In the genomic region with DNA sequence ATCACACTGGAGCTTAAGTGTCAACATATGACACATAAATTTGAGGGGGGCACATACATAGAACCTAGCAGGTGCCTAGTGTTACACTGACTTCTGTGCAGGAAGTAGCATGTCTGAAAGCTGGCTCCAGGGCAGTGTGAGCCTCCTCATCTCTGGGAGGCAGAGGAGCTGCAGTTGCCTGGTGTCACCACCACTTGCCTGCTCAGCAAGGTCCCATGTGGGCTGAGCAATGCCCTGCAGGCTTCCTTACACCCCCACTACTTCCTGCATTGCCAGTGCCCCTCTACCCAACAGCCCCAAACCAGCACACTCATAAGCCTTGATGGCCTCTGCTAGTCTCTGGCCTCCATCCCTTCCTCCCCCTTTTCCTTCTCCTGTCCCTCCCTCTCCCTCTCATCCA, we compare ENCODE assay signal across 22 cellular contexts.
A peak's percentile ranks its signal among the peaks of the same experiment; 100 is the strongest.
DNase-seq lines count a peak whose midpoint lies in the region; ATAC-seq and TF ChIP-seq lines count a peak whose summit lies in the region.
"Had no signal": no experiment of that assay in that cellular context is flagged by ENCODE, and none has a peak within 500 bp of the region (broad histone marks: within the 10 kb centered on the region; RNA-seq: fewer than 3 reads in every experiment).

No MANE protein-coding gene starts in this region.

- DNase-seq in DMS53 (lab: John Stamatoyannopoulos, UW) (peak; percentile 11), DMS53 treated with DMSO at 0.1 percent for 48 hours (lab: John Stamatoyannopoulos, UW; ENCODE audit: unreplicated experiment) (no peak), DND-41 (no peak), WERI-Rb-1 (peak; percentile 31), islet precursor cell (peak; percentile 30), left colon (no peak), H7 (no peak), dorsolateral prefrontal cortex (no peak)
- DNase-seq: Caco-2; CD8-positive, alpha-beta T cell; DMS79 treated with DMSO at 0.1 percent for 48 hours; KG1; MG63; NCI-H2029; NCI-H446 treated with DMSO at 0.1 percent for 48 hours; NCI-H526; NK-92 treated with Interleukin-12 subunit alpha and Interleukin-12 subunit beta, amount 100 ng/mL, for 24 hours; PC-3; SJCRH30 had no signal

- no peaks in the 10 kb centered on the region for H3K4me1 ChIP-seq in DND-41 (ENCODE audit: insufficient read depth, low read length)
- H3K4me1 ChIP-seq: SJCRH30 had no signal

- H3K4me3 ChIP-seq in DND-41 (ENCODE audit: low read depth in 1 of 2, low read length in 2 of 2) (no peak overlapping the region), WERI-Rb-1 (ENCODE audit: low read depth, low read length) (no peak overlapping the region), H7 (ENCODE audit: insufficient read depth, low read depth, low read length) (no peak overlapping the region), dorsolateral prefrontal cortex (no peak overlapping the region)
- H3K4me3 ChIP-seq: MG63, SJCRH30 had no signal

- H3K9me3 ChIP-seq in DND-41 (ENCODE audit: insufficient read depth, low read length, severe bottlenecking), result no peaks in the 10 kb centered on the region
- H3K9me3 ChIP-seq in WERI-Rb-1 (ENCODE audit: severe bottlenecking), result no peaks in the 10 kb centered on the region
- H3K9me3 ChIP-seq: Caco-2, MG63, SJCRH30 had no signal

- H2AFZ ChIP-seq in DND-41 (ENCODE audit: low read depth, low read length), result no peak overlapping the region

- no peak overlapping the region for H3K4me2 ChIP-seq in DND-41 (ENCODE audit: insufficient read depth, low read length)

- H3K9ac ChIP-seq in DND-41 (ENCODE audit: low read depth, low read length), result no peak overlapping the region

- ATAC-seq in DND-41 (ENCODE audit: insufficient read depth, low read depth) (peak; percentile 53; the same call in 1 of the 3 replicates), left colon (no peak)
- ATAC-seq: CD8-positive, alpha-beta T cell; PC-3; SK-N-SH treated with all-trans-retinoic acid at 6 μM for 48 hours had no signal

- H3K79me2 ChIP-seq in DND-41 (ENCODE audit: insufficient read depth, low read length), result no peaks in the 10 kb centered on the region

- peaks cover 5% of the 10 kb centered on the region for H3K27me3 ChIP-seq in DND-41 (ENCODE audit: insufficient read depth, low read length, poor library complexity)
- no peaks in the 10 kb centered on the region for H3K27me3 ChIP-seq in WERI-Rb-1 (ENCODE audit: insufficient read depth, low read depth, severe bottlenecking)
- peaks cover 2% of the 10 kb centered on the region; the same call in 1 of the 2 replicates for H3K27me3 ChIP-seq in H7 (ENCODE audit: control insufficient read depth, insufficient read depth, low read length)
- peaks cover 0 to 6% (median 0%) of the 10 kb centered on the region in 45 donors for H3K27me3 ChIP-seq in dorsolateral prefrontal cortex
- H3K27me3 ChIP-seq: MG63, SJCRH30 had no signal

- H4K20me1 ChIP-seq in DND-41 (ENCODE audit: insufficient read depth, low read length), result no peaks in the 10 kb centered on the region

- H3K36me3 ChIP-seq in DND-41 (ENCODE audit: insufficient read depth, low read length) (no peaks in the 10 kb centered on the region), WERI-Rb-1 (no peaks in the 10 kb centered on the region), H7 (replicated peaks; ENCODE audit: control insufficient read depth, insufficient read depth, low read length) (no peaks in the 10 kb centered on the region)
- H3K36me3 ChIP-seq: MG63, SJCRH30 had no signal

- intact Hi-C loops in left colon (cut with DNase I, micrococcal nuclease) (no loop called here), dorsolateral prefrontal cortex (cut with DNase I) (no loop called here)

- no peak overlapping the region for H3K27ac ChIP-seq in DND-41 (ENCODE audit: low read length)
- 0 out of 2 replicates have a peak overlapping the region, but pooled peaks have one; percentile 17 for H3K27ac ChIP-seq in WERI-Rb-1
- no peak overlapping the region for H3K27ac ChIP-seq in dorsolateral prefrontal cortex
- H3K27ac ChIP-seq: 22Rv1, C4-2B, SJCRH30 had no signal

- no peak for TF ChIP-seq CTCF in DND-41 (IDR thresholded peaks at IDR 0.05; ENCODE audit: borderline replicate concordance, extremely low read depth, low read length, poor library complexity, severe bottlenecking)
- TF ChIP-seq CTCF in WERI-Rb-1 (IDR thresholded peaks at IDR 0.05; ENCODE audit: low read depth, low read length), result 0 out of 2 replicates have a peak, but pooled peaks have one; percentile 18
- no peak for TF ChIP-seq CTCF in dorsolateral prefrontal cortex (IDR thresholded peaks at IDR 0.05 in 54 of 56, conservative IDR thresholded peaks at IDR 0.05 in 2 of 56; ENCODE audit: low read depth in 1 of 56, partially characterized antibody in 56 of 56)

Comparison
In these comparisons a context has a peak if more than half of its experiments do, and no peak if none do; other contexts are left out.
1. DNase-seq: peak in DMS53 (single experiment), WERI-Rb-1 (single experiment) and islet precursor cell (single experiment); none in DMS53 treated with DMSO at 0.1 percent for 48 hours (single experiment), DND-41 (single experiment), left colon (0 of 2), H7 (single experiment) and dorsolateral prefrontal cortex (0 of 10).